ENCODE assay signal across 1 cellular context in the genomic region with DNA sequence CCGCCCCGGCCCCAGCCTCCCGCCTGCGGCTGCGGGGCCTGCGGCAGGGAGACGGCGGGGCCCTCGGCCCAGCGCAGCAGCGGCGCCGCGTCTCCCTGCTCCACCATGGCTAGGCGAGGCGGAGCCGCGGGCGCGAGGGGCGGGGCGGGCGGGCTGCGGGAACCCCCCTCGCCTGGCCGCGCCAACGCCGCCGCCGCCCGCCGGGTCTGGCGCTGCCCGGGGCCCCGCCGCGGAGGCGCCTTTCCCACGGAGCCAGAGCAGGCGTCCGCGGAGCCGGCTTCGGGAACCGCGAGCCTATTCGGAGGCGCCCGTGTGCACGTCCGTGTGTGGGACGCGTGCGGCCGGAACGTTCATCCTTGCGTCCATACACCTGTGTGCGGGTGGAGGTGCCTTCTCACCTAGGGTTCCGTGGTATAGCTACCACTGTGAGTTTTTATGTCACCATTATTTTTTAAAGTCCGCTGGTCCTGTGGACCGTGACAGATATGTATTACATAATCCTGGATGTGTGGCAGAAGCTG.
TF ChIP-seq lines count a peak whose summit lies in the region.

A gene with protein sequence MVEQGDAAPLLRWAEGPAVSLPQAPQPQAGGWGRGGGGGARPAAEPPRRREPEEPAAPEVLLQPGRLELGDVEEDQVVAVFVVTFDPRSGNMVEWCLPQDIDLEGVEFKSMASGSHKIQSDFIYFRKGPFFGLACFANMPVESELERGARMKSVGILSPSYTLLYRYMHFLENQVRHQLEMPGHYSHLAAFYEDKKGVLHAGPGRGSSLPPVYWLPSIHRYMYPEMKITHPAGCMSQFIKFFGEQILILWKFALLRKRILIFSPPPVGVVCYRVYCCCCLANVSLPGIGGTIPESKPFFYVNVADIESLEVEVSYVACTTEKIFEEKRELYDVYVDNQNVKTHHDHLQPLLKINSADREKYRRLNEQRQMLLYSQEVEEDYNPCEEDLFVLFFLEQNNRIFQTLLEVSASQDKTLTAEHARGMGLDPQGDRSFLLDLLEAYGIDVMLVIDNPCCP (minus strand): TSS at position 120 of the 521 bp plus-strand sequence. CDS start 13 bp downstream, at position 107.

TF ChIP-seq in HEK293, 187 proteins besides CTCF, POLR2A, EP300 and RAD21 (continued from another document):
- TF ChIP-seq, protein P1, sequence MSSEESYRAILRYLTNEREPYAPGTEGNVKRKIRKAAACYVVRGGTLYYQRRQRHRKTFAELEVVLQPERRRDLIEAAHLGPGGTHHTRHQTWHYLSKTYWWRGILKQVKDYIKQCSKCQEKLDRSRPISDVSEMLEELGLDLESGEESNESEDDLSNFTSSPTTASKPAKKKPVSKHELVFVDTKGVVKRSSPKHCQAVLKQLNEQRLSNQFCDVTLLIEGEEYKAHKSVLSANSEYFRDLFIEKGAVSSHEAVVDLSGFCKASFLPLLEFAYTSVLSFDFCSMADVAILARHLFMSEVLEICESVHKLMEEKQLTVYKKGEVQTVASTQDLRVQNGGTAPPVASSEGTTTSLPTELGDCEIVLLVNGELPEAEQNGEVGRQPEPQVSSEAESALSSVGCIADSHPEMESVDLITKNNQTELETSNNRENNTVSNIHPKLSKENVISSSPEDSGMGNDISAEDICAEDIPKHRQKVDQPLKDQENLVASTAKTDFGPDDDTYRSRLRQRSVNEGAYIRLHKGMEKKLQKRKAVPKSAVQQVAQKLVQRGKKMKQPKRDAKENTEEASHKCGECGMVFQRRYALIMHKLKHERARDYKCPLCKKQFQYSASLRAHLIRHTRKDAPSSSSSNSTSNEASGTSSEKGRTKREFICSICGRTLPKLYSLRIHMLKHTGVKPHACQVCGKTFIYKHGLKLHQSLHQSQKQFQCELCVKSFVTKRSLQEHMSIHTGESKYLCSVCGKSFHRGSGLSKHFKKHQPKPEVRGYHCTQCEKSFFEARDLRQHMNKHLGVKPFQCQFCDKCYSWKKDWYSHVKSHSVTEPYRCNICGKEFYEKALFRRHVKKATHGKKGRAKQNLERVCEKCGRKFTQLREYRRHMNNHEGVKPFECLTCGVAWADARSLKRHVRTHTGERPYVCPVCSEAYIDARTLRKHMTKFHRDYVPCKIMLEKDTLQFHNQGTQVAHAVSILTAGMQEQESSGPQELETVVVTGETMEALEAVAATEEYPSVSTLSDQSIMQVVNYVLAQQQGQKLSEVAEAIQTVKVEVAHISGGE (tag by site-specific recombination; conservative IDR thresholded peaks at IDR 0.05; ENCODE audit: low read depth): 0 out of 2 replicates have a peak, but pooled peaks have one; percentile 18
- TF ChIP-seq, protein P2, sequence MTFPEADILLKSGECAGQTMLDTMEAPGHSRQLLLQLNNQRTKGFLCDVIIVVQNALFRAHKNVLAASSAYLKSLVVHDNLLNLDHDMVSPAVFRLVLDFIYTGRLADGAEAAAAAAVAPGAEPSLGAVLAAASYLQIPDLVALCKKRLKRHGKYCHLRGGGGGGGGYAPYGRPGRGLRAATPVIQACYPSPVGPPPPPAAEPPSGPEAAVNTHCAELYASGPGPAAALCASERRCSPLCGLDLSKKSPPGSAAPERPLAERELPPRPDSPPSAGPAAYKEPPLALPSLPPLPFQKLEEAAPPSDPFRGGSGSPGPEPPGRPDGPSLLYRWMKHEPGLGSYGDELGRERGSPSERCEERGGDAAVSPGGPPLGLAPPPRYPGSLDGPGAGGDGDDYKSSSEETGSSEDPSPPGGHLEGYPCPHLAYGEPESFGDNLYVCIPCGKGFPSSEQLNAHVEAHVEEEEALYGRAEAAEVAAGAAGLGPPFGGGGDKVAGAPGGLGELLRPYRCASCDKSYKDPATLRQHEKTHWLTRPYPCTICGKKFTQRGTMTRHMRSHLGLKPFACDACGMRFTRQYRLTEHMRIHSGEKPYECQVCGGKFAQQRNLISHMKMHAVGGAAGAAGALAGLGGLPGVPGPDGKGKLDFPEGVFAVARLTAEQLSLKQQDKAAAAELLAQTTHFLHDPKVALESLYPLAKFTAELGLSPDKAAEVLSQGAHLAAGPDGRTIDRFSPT (tag by site-specific recombination; IDR thresholded peaks at IDR 0.05): no peak
- TF ChIP-seq RBAK (tag by site-specific recombination; IDR thresholded peaks at IDR 0.05) (no peak), ZBTB20 (tag by site-specific recombination; IDR thresholded peaks at IDR 0.05) (peak; percentile 84), ZSCAN23 (tag by site-specific recombination; IDR thresholded peaks at IDR 0.05) (no peak), ZNF184 (tag by site-specific recombination; IDR thresholded peaks at IDR 0.05) (no peak), GLI4 (tag by site-specific recombination; IDR thresholded peaks at IDR 0.05) (no peak), SP2 (tag by site-specific recombination; IDR thresholded peaks at IDR 0.05) (no peak), ZNF76 (tag by site-specific recombination; IDR thresholded peaks at IDR 0.05; ENCODE audit: borderline replicate concordance, low read depth) (0 out of 2 replicates have a peak, but pooled peaks have one; percentile 14), KLF1 (tag by site-specific recombination; IDR thresholded peaks at IDR 0.05) (no peak), ZNF473 (tag by site-specific recombination; IDR thresholded peaks at IDR 0.05) (no peak), ZNF600 (tag by site-specific recombination; IDR thresholded peaks at IDR 0.05) (peak; percentile 65; the same call in 1 of the 2 replicates), ZNF174 (tag by site-specific recombination; IDR thresholded peaks at IDR 0.05) (no peak), ZEB2 (tag by site-specific recombination; IDR thresholded peaks at IDR 0.05) (peak; percentile 44; the same call in 1 of the 2 replicates), ZSCAN30 (tag by site-specific recombination; IDR thresholded peaks at IDR 0.05) (peak; percentile 42; the same call in 1 of the 2 replicates), ZNF561 (tag by site-specific recombination; IDR thresholded peaks at IDR 0.05; ENCODE audit: borderline replicate concordance) (0 out of 2 replicates have a peak, but pooled peaks have one; percentile 9), HOXA7 (CRISPR knock-in tag; IDR thresholded peaks at IDR 0.05; ENCODE audit: borderline replicate concordance) (no peak), ZNF629 (tag by site-specific recombination; IDR thresholded peaks at IDR 0.05) (no peak), BCL11A (tag by site-specific recombination; IDR thresholded peaks at IDR 0.05; ENCODE audit: low read depth) (no peak), ZFP3 (tag by site-specific recombination; IDR thresholded peaks at IDR 0.05; ENCODE audit: low read depth) (no peak), ZNF843 (tag by site-specific recombination; IDR thresholded peaks at IDR 0.05) (no peak), ZNF121 (tag by site-specific recombination; IDR thresholded peaks at IDR 0.05) (no peak), ZNF624 (tag by site-specific recombination; IDR thresholded peaks at IDR 0.05) (no peak), ZNF37A (tag by site-specific recombination; IDR thresholded peaks at IDR 0.05) (no peak), ZBTB8A (tag by site-specific recombination; IDR thresholded peaks at IDR 0.05) (peak; percentile 52), ZNF777 (tag by site-specific recombination; IDR thresholded peaks at IDR 0.05; ENCODE audit: borderline replicate concordance) (peak; percentile 35; the same call in 1 of the 2 replicates), YY2 (tag by site-specific recombination; IDR thresholded peaks at IDR 0.05) (no peak), ZNF239 (tag by site-specific recombination; IDR thresholded peaks at IDR 0.05) (no peak), ZNF19 (tag by site-specific recombination; IDR thresholded peaks at IDR 0.05; ENCODE audit: low read depth) (no peak)
- TF ChIP-seq, protein P3, sequence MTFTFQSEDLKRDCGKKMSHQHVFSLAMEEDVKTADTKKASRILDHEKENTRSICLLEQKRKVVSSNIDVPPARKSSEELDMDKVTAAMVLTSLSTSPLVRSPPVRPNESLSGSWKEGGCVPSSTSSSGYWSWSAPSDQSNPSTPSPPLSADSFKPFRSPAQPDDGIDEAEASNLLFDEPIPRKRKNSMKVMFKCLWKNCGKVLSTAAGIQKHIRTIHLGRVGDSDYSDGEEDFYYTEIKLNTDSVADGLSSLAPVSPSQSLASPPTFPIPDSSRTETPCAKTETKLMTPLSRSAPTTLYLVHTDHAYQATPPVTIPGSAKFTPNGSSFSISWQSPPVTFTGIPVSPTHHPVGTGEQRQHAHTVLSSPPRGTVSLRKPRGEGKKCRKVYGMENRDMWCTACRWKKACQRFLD (tag by site-specific recombination; IDR thresholded peaks at IDR 0.05): no peak
- TF ChIP-seq, protein P4, sequence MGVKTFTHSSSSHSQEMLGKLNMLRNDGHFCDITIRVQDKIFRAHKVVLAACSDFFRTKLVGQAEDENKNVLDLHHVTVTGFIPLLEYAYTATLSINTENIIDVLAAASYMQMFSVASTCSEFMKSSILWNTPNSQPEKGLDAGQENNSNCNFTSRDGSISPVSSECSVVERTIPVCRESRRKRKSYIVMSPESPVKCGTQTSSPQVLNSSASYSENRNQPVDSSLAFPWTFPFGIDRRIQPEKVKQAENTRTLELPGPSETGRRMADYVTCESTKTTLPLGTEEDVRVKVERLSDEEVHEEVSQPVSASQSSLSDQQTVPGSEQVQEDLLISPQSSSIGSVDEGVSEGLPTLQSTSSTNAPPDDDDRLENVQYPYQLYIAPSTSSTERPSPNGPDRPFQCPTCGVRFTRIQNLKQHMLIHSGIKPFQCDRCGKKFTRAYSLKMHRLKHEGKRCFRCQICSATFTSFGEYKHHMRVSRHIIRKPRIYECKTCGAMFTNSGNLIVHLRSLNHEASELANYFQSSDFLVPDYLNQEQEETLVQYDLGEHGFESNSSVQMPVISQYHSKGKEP (tag by site-specific recombination; IDR thresholded peaks at IDR 0.05): no peak
- TF ChIP-seq, protein P5, sequence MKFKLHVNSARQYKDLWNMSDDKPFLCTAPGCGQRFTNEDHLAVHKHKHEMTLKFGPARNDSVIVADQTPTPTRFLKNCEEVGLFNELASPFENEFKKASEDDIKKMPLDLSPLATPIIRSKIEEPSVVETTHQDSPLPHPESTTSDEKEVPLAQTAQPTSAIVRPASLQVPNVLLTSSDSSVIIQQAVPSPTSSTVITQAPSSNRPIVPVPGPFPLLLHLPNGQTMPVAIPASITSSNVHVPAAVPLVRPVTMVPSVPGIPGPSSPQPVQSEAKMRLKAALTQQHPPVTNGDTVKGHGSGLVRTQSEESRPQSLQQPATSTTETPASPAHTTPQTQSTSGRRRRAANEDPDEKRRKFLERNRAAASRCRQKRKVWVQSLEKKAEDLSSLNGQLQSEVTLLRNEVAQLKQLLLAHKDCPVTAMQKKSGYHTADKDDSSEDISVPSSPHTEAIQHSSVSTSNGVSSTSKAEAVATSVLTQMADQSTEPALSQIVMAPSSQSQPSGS (tag by site-specific recombination; IDR thresholded peaks at IDR 0.05; ENCODE audit: low read depth): no peak
- TF ChIP-seq, protein P6, sequence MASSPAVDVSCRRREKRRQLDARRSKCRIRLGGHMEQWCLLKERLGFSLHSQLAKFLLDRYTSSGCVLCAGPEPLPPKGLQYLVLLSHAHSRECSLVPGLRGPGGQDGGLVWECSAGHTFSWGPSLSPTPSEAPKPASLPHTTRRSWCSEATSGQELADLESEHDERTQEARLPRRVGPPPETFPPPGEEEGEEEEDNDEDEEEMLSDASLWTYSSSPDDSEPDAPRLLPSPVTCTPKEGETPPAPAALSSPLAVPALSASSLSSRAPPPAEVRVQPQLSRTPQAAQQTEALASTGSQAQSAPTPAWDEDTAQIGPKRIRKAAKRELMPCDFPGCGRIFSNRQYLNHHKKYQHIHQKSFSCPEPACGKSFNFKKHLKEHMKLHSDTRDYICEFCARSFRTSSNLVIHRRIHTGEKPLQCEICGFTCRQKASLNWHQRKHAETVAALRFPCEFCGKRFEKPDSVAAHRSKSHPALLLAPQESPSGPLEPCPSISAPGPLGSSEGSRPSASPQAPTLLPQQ (tag by site-specific recombination; IDR thresholded peaks at IDR 0.05): no peak
- TF ChIP-seq, protein P7, sequence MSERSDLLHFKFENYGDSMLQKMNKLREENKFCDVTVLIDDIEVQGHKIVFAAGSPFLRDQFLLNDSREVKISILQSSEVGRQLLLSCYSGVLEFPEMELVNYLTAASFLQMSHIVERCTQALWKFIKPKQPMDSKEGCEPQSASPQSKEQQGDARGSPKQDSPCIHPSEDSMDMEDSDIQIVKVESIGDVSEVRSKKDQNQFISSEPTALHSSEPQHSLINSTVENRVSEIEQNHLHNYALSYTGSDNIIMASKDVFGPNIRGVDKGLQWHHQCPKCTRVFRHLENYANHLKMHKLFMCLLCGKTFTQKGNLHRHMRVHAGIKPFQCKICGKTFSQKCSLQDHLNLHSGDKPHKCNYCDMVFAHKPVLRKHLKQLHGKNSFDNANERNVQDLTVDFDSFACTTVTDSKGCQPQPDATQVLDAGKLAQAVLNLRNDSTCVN (tag by site-specific recombination; optimal IDR thresholded peaks at IDR 0.05): peak; percentile 67
- TF ChIP-seq, protein P8, sequence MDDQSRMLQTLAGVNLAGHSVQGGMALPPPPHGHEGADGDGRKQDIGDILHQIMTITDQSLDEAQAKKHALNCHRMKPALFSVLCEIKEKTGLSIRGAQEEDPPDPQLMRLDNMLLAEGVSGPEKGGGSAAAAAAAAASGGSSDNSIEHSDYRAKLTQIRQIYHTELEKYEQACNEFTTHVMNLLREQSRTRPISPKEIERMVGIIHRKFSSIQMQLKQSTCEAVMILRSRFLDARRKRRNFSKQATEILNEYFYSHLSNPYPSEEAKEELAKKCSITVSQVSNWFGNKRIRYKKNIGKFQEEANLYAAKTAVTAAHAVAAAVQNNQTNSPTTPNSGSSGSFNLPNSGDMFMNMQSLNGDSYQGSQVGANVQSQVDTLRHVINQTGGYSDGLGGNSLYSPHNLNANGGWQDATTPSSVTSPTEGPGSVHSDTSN (CRISPR knock-in tag; IDR thresholded peaks at IDR 0.05): no peak
- TF ChIP-seq, protein P9, sequence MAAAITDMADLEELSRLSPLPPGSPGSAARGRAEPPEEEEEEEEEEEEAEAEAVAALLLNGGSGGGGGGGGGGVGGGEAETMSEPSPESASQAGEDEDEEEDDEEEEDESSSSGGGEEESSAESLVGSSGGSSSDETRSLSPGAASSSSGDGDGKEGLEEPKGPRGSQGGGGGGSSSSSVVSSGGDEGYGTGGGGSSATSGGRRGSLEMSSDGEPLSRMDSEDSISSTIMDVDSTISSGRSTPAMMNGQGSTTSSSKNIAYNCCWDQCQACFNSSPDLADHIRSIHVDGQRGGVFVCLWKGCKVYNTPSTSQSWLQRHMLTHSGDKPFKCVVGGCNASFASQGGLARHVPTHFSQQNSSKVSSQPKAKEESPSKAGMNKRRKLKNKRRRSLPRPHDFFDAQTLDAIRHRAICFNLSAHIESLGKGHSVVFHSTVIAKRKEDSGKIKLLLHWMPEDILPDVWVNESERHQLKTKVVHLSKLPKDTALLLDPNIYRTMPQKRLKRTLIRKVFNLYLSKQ (tag by site-specific recombination; IDR thresholded peaks at IDR 0.05; ENCODE audit: borderline replicate concordance): no peak
